14 cellular contexts compared by ENCODE assay signal in genomic region chr22:30868663-30869385, GRCh38.
DNase-seq lines count a peak whose midpoint lies in the region; ATAC-seq, FAIRE-seq and TF ChIP-seq lines count a peak whose summit lies in the region.
"Had no signal": no experiment of that assay in that cellular context is flagged by ENCODE, and none has a peak within 500 bp of the region (broad histone marks: within the 10 kb centered on the region; RNA-seq: fewer than 3 reads in every experiment).

No MANE protein-coding gene starts in this region.

- no peak overlapping the region for H3K4me3 ChIP-seq in heart left ventricle
- no peak overlapping the region for H3K4me3 ChIP-seq in left ventricle myocardium inferior
- no peak overlapping the region for H3K4me3 ChIP-seq in astrocyte (ENCODE audit: insufficient read depth, low read depth, low read length)
- H3K4me3 ChIP-seq in kidney (ENCODE audit: low read length in 2 of 2) = no peak overlapping the region
- H3K4me3 ChIP-seq in upper lobe of right lung = no peak overlapping the region
- H3K4me3 ChIP-seq in spleen = no peak overlapping the region

- H3K4me1 Mint-ChIP-seq in astrocyte (ENCODE audit: low read depth, unreplicated experiment) = peaks cover 9% of the 10 kb centered on the region
- H3K4me1 Mint-ChIP-seq: stimulated activated naive B cell treated with anti-CD40 and anti-IgM and Interleukin-4, amounts not matched to agents 10 μg/mL and 1 μg/mL and 100 μg/mL, for 72 hours had no signal

- H3K27me3 Mint-ChIP-seq in astrocyte (ENCODE audit: low read depth, unreplicated experiment) = peaks cover 21% of the 10 kb centered on the region
- H3K27me3 Mint-ChIP-seq: stimulated activated naive B cell treated with anti-CD40 and anti-IgM and Interleukin-4, amounts not matched to agents 10 μg/mL and 1 μg/mL and 100 μg/mL, for 72 hours had no signal

- no peaks in the 10 kb centered on the region for H3K27me3 ChIP-seq in heart left ventricle
- no peaks in the 10 kb centered on the region for H3K27me3 ChIP-seq in left ventricle myocardium inferior (ENCODE audit: low read depth)
- H3K27me3 ChIP-seq in astrocyte (ENCODE audit: insufficient read depth, low read length) = no peaks in the 10 kb centered on the region
- no peaks in the 10 kb centered on the region for H3K27me3 ChIP-seq in upper lobe of right lung
- no peaks in the 10 kb centered on the region for H3K27me3 ChIP-seq in spleen (replicated peaks in 1 of 7)

- H3K4me1 ChIP-seq in heart left ventricle = no peaks in the 10 kb centered on the region
- no peaks in the 10 kb centered on the region for H3K4me1 ChIP-seq in left ventricle myocardium inferior
- H3K4me1 ChIP-seq in astrocyte (ENCODE audit: insufficient read depth, low read length) = peaks cover 5% of the 10 kb centered on the region
- no peaks in the 10 kb centered on the region for H3K4me1 ChIP-seq in kidney (ENCODE audit: control insufficient read depth in 1 of 2, insufficient read depth in 1 of 2, low read depth in 1 of 2, low read length in 2 of 2)
- no peaks in the 10 kb centered on the region for H3K4me1 ChIP-seq in upper lobe of right lung
- no peaks in the 10 kb centered on the region for H3K4me1 ChIP-seq in spleen

- no peaks in the 10 kb centered on the region for H3K36me3 ChIP-seq in heart left ventricle
- H3K36me3 ChIP-seq in left ventricle myocardium inferior = no peaks in the 10 kb centered on the region
- H3K36me3 ChIP-seq in astrocyte (ENCODE audit: insufficient read depth, low read length) = no peaks in the 10 kb centered on the region
- no peaks in the 10 kb centered on the region for H3K36me3 ChIP-seq in kidney (ENCODE audit: control insufficient read depth in 1 of 2, insufficient read depth in 2 of 2, low read length in 2 of 2)
- H3K36me3 ChIP-seq in upper lobe of right lung = no peaks in the 10 kb centered on the region
- H3K36me3 ChIP-seq in spleen = peaks cover 0 to 15% (median 0%) of the 10 kb centered on the region in 6 donors

- FAIRE-seq in astrocyte (lab: Jason Lieb, UNC) = no peak
- no peak for FAIRE-seq in kidney (lab: Jason Lieb, UNC)

- H3K79me2 ChIP-seq in astrocyte (ENCODE audit: insufficient read depth, low read length) = no peaks in the 10 kb centered on the region

- no peak overlapping the region for H3K27ac Mint-ChIP-seq in astrocyte (ENCODE audit: unreplicated experiment)
- H3K27ac Mint-ChIP-seq: stimulated activated naive B cell treated with anti-CD40 and anti-IgM and Interleukin-4, amounts not matched to agents 10 μg/mL and 1 μg/mL and 100 μg/mL, for 72 hours; T-helper 1 cell treated with Interleukin-12 subunit alpha and Interleukin-12 subunit beta and Interleukin-4 antibody, amounts not matched to agents 30 μg/mL and 1 μg/mL, for 36 hours had no signal

- DNase-seq in heart left ventricle (peak in 4 of 5 donors; percentile 4 to 42 (median 13)), left ventricle myocardium inferior (no peak), astrocyte (ENCODE audit: low read depth) (peak; percentile 43), kidney (peak; percentile 58), upper lobe of right lung (peak; percentile 54), spleen (no peak), ecto neural progenitor cell (ENCODE audit: low spot score) (no peak), SW 1271 (lab: John Stamatoyannopoulos, UW) (no peak)
- DNase-seq: activated CD8-positive, alpha-beta memory T cell treated with anti-CD3 and anti-CD28 coated beads for 24 hours; midbrain; NCI-H526; stimulated activated CD4-positive, alpha-beta T cell treated with anti-CD3 and anti-CD28 coated beads, Interleukin-12 subunit alpha, Interleukin-12 subunit beta, amount 100 ng/mL, for 4 hours; stimulated activated naive B cell treated with anti-CD40 and anti-IgM and Interleukin-4, amounts not matched to agents 10 μg/mL and 1 μg/mL and 100 μg/mL, for 72 hours had no signal

- H3K9ac ChIP-seq in astrocyte (ENCODE audit: low read length) = peak overlapping the region; percentile 39
- no peak overlapping the region for H3K9ac ChIP-seq in kidney (ENCODE audit: low read length in 2 of 2)

- no peak for TF ChIP-seq CTCF in heart left ventricle (IDR thresholded peaks at IDR 0.05)
- TF ChIP-seq CTCF in left ventricle myocardium inferior (IDR thresholded peaks at IDR 0.05; ENCODE audit: borderline replicate concordance) = no peak
- no peak for TF ChIP-seq CTCF in astrocyte (IDR thresholded peaks at IDR 0.05; ENCODE audit: insufficient read depth, low read depth, low read length)
- TF ChIP-seq CTCF in kidney (IDR thresholded peaks at IDR 0.05; ENCODE audit: borderline replicate concordance, extremely low read depth, insufficient read depth) = no peak
- TF ChIP-seq CTCF in upper lobe of right lung (IDR thresholded peaks at IDR 0.05) = no peak
- TF ChIP-seq CTCF in spleen (IDR thresholded peaks at IDR 0.05 in 8 of 11, conservative IDR thresholded peaks at IDR 0.05 in 3 of 11) = no peak

- peak overlapping the region; percentile 26 for H3K4me2 ChIP-seq in astrocyte (ENCODE audit: low read length)

- H3K27ac ChIP-seq in heart left ventricle = no peak overlapping the region
- H3K27ac ChIP-seq in left ventricle myocardium inferior (replicated peaks) = no peak overlapping the region
- peak overlapping the region; percentile 1 for H3K27ac ChIP-seq in astrocyte (ENCODE audit: low read depth, low read length)
- H3K27ac ChIP-seq in kidney (ENCODE audit: low read depth in 2 of 2, low read length in 2 of 2) = no peak overlapping the region
- no peak overlapping the region for H3K27ac ChIP-seq in upper lobe of right lung
- H3K27ac ChIP-seq in spleen = no peak overlapping the region

- H3K36me3 Mint-ChIP-seq in astrocyte (ENCODE audit: low read depth, unreplicated experiment) = no peaks in the 10 kb centered on the region
- H3K36me3 Mint-ChIP-seq: stimulated activated naive B cell treated with anti-CD40 and anti-IgM and Interleukin-4, amounts not matched to agents 10 μg/mL and 1 μg/mL and 100 μg/mL, for 72 hours had no signal

- peak overlapping the region; percentile 34 for H2AFZ ChIP-seq in astrocyte (ENCODE audit: low read depth, low read length)

- H3K9me3 Mint-ChIP-seq in astrocyte (ENCODE audit: unreplicated experiment) = no peaks in the 10 kb centered on the region
- H3K9me3 Mint-ChIP-seq: stimulated activated naive B cell treated with anti-CD40 and anti-IgM and Interleukin-4, amounts not matched to agents 10 μg/mL and 1 μg/mL and 100 μg/mL, for 72 hours; T-helper 1 cell treated with Interleukin-12 subunit alpha and Interleukin-12 subunit beta and Interleukin-4 antibody, amounts not matched to agents 30 μg/mL and 1 μg/mL, for 36 hours had no signal

- H3K4me3 Mint-ChIP-seq in astrocyte (ENCODE audit: unreplicated experiment) = no peak overlapping the region
- H3K4me3 Mint-ChIP-seq: stimulated activated naive B cell treated with anti-CD40 and anti-IgM and Interleukin-4, amounts not matched to agents 10 μg/mL and 1 μg/mL and 100 μg/mL, for 72 hours; T-helper 1 cell treated with Interleukin-12 subunit alpha and Interleukin-12 subunit beta and Interleukin-4 antibody, amounts not matched to agents 30 μg/mL and 1 μg/mL, for 36 hours had no signal

- no peaks in the 10 kb centered on the region for H3K9me3 ChIP-seq in heart left ventricle
- H3K9me3 ChIP-seq in left ventricle myocardium inferior (replicated peaks) = no peaks in the 10 kb centered on the region
- no peaks in the 10 kb centered on the region for H3K9me3 ChIP-seq in astrocyte (ENCODE audit: insufficient read depth, low read depth, low read length)
- no peaks in the 10 kb centered on the region for H3K9me3 ChIP-seq in kidney (ENCODE audit: control insufficient read depth in 1 of 2, low read length in 2 of 2)
- no peaks in the 10 kb centered on the region for H3K9me3 ChIP-seq in upper lobe of right lung
- H3K9me3 ChIP-seq in spleen = no peaks in the 10 kb centered on the region

- no peaks in the 10 kb centered on the region for H4K20me1 ChIP-seq in astrocyte (ENCODE audit: insufficient read depth, low read length)

- TF ChIP-seq POLR2A in heart left ventricle (IDR thresholded peaks at IDR 0.05) (no peak), spleen (IDR thresholded peaks at IDR 0.05) (no peak)

- no peak for ATAC-seq in heart left ventricle
- ATAC-seq in upper lobe of right lung = no peak
- ATAC-seq: stimulated activated naive B cell treated with anti-CD40 and anti-IgM and Interleukin-4, amounts not matched to agents 10 μg/mL and 1 μg/mL and 100 μg/mL, for 72 hours had no signal

- intact Hi-C loops in heart left ventricle (cut with DNase I) (no loop called here), left ventricle myocardium inferior (cut with micrococcal nuclease) (no loop called here), kidney (cut with DNase I) (no loop called here), upper lobe of right lung (cut with DNase I) (no loop called here), spleen (cut with DNase I; ENCODE audit: low total_unique reads) (no loop called here)

- 72 to 80% (median 78%) methylated on average over 11 to 12 of the region's 12 CpGs for WGBS in heart left ventricle, 4 donors
- 40 to 52% (median 45%) methylated on average over 12 of the region's 12 CpGs for WGBS in spleen, 5 donors

Comparison
In these comparisons a context has a peak if more than half of its experiments do, and no peak if none do; other contexts are left out.
1. DNase-seq: peak in heart left ventricle (4 of 5), astrocyte (single experiment), kidney (single experiment) and upper lobe of right lung (single experiment); none in left ventricle myocardium inferior (single experiment), spleen (single experiment), ecto neural progenitor cell (single experiment) and SW 1271 (0 of 2).